In the genomic region with DNA sequence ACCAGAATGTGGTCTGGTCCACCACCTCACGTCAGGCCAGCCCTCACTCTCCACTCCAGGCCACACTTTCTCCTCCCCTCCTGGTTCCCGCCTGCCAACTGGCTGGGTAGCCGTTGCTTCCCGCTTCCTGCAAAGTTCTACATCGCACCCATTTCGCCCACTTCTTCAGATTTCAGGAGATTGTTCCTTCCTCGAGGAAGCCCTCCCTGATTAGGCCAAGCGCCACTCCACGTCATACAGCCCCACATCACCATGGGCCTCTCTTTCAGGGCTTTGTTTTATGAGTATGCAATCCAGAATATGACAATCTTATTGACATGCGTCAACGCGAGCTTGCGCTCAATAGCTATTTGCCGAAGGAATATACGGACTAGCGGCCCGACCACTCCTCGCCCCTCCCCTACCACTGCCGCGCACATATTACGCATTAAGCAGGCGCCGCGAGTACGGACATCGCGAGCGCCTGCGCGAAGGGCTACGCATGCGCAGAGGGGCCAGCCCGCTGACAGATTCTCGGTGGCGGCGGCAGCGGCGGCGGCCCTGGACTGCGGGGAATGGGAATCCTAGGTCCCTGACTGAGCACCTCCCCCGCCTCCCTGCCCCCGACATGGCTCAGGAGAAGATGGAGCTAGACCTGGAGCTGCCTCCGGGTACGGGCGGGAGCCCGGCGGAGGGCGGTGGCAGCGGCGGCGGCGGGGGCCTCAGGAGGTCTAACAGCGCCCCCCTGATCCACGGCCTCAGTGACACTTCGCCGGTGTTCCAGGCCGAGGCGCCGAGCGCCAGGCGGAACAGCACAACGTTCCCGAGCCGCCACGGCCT, we compare ENCODE assay signal across 8 cellular contexts.
DNase-seq lines count a peak whose midpoint lies in the region; ATAC-seq and TF ChIP-seq lines count a peak whose summit lies in the region.

No MANE protein-coding gene starts in this region.

- peak; percentile 53; the same call in 2 of the 3 replicates for TF ChIP-seq CTCF in GM12872 (IDR thresholded peaks at IDR 0.05; ENCODE audit: insufficient read depth, low read depth, low read length)
- TF ChIP-seq CTCF in heart left ventricle (IDR thresholded peaks at IDR 0.05): peak in 9 of 12 donors; percentile 28 to 67 (median 43)
- peak in 5 of 6 experiments; percentile 26 to 65 (median 42) for TF ChIP-seq CTCF in upper lobe of left lung (IDR thresholded peaks at IDR 0.05)

- TF ChIP-seq EP300 in upper lobe of left lung (IDR thresholded peaks at IDR 0.05): no peak

- H3K27me3 ChIP-seq in adipocyte (replicated peaks; ENCODE audit: control insufficient read depth, insufficient read depth, low read length) (no peaks in the 10 kb centered on the region), heart left ventricle (no peaks in the 10 kb centered on the region), upper lobe of left lung (no peaks in the 10 kb centered on the region)

- H3K36me3 ChIP-seq in adipocyte (ENCODE audit: control insufficient read depth, insufficient read depth, low read length, severe bottlenecking) (no peaks in the 10 kb centered on the region), heart left ventricle (peaks cover 0 to 10% (median 0%) of the 10 kb centered on the region in 9 donors), upper lobe of left lung (no peaks in the 10 kb centered on the region)

- H3K27ac ChIP-seq in heart left ventricle (peak overlapping the region; percentile 83 to 97 (median 94)), upper lobe of left lung (peak overlapping the region; percentile 89 to 97 (median 94))

- peak overlapping the region; percentile 99 for H3K9ac ChIP-seq in adipocyte (ENCODE audit: low read length)

- H3K4me1 ChIP-seq in adipocyte (ENCODE audit: control insufficient read depth, insufficient read depth, low read length): peaks cover 38% of the 10 kb centered on the region
- peaks cover 8 to 77% (median 60%) of the 10 kb centered on the region in 12 donors for H3K4me1 ChIP-seq in heart left ventricle
- H3K4me1 ChIP-seq in upper lobe of left lung: peaks cover 45 to 53% (median 49%) of the 10 kb centered on the region in 4 donors

- TF ChIP-seq POLR2A in heart left ventricle (IDR thresholded peaks at IDR 0.05) (peak; percentile 43 to 93), upper lobe of left lung (IDR thresholded peaks at IDR 0.05) (peak; percentile 12 to 92 (median 82))

- H3K4me3 ChIP-seq in adipocyte (ENCODE audit: low read length): peak overlapping the region; percentile 95
- H3K4me3 ChIP-seq in heart left ventricle: peak overlapping the region; percentile 49 to 89 (median 74)
- H3K4me3 ChIP-seq in upper lobe of left lung: peak overlapping the region; percentile 60 to 76 (median 66)

- ATAC-seq in HG02642 (IDR thresholded peaks at IDR 0.05; ENCODE audit: poor library complexity, unreplicated experiment) (peak; percentile 88), heart left ventricle (peak; percentile 88 to 95 (median 94)), upper lobe of left lung (ENCODE audit: low FRiP score in 2 of 2) (peak; percentile 98 to 99)

- WGBS in heart left ventricle, 4 donors: 0 to 2% (median 1%) methylated on average over 41 to 65 of the region's 65 CpGs
- 1% methylated on average over 29 to 42 of the region's 65 CpGs for WGBS in upper lobe of left lung, 2 donors

- intact Hi-C loops in heart left ventricle (cut with DNase I): loop anchor here in 8 of 10 donors (1.0 to 10.0 kb wide), 10 partner anchors 21 to 225 kb away; partner anchors contain the start of gene PIP5K1B (in 5 of the 8)

- no peaks in the 10 kb centered on the region for H3K9me3 ChIP-seq in adipocyte (ENCODE audit: control insufficient read depth, low read length)
- H3K9me3 ChIP-seq in heart left ventricle: no peaks in the 10 kb centered on the region
- H3K9me3 ChIP-seq in upper lobe of left lung: no peaks in the 10 kb centered on the region

- peak; percentile 88 for DNase-seq in NCI-H1105 (lab: John Stamatoyannopoulos, UW)
- DNase-seq in SKM-1 (lab: John Stamatoyannopoulos, UW; ENCODE audit: unreplicated experiment): peak; percentile 32
- DNase-seq in adipocyte (ENCODE audit: low read depth): peak; percentile 98
- DNase-seq in heart left ventricle: peak; percentile 95 to 98 (median 97)
- peak; percentile 89 for DNase-seq in pons (ENCODE audit: low spot score)
- peak; percentile 90 to 99 for DNase-seq in upper lobe of left lung

Comparison
In these comparisons a context has a peak if more than half of its experiments do, and no peak if none do; other contexts are left out.
1. Peak in every context shown above with its lines: DNase-seq, ATAC-seq, H3K4me3 ChIP-seq and H3K27ac ChIP-seq.
2. DNase-seq: peak in every context shown above with its lines; median percentile 98 in adipocyte; 97 in heart left ventricle; 94 in upper lobe of left lung; 89 in pons; 88 in NCI-H1105; 32 in SKM-1.